ENCODE assay signal across 8 cellular contexts in the genomic region with DNA sequence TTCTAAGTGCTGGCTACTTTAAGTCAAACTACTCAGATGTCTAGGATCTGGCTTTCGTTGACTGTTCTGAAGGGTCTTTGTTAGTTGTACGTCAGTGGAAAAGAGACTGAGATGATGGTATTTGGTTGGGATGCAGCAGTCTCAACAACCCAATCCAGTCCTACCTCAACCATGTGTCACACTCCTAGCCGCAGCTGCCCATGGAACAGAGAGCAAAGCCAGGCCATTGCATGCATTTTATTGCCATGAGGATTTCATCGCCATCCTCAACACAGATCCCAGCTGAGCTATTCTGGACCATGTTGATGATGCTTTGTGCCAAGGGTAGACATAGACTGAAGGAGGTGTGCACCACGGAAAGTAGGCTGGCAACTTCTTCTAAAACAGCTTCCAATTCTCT.
"Had no signal": no experiment of that assay in that cellular context is flagged by ENCODE, and none has a peak within 500 bp of the region (broad histone marks: within the 10 kb centered on the region; RNA-seq: fewer than 3 reads in every experiment).

No MANE protein-coding gene starts in this region.

- DNase-seq: H7, HFFc6, KBM-7 had no signal

- H3K36me3 ChIP-seq: HAP-1 had no signal

- H3K36me3 Mint-ChIP-seq: IgD-negative memory B cell had no signal

- H3K9me3 ChIP-seq: HAP-1 had no signal

- H3K4me3 ChIP-seq: GM23338, HAP-1 had no signal

- FAIRE-seq: HepG2 had no signal

- H3K27ac Mint-ChIP-seq: GM23338, HFFc6, IgD-negative memory B cell had no signal

- H3K9me3 Mint-ChIP-seq: HFFc6, IgD-negative memory B cell had no signal

- H3K4me2 ChIP-seq: GM23338 had no signal

- H3K4me3 Mint-ChIP-seq: GM23338, HFFc6 had no signal

- ATAC-seq: GM23338, HCT116, HepG2 had no signal

- H2AFZ ChIP-seq: GM23338 had no signal
